In genomic region chr3:139778884-139779283, GRCh38 we compare ENCODE assay signal across 31 cellular contexts.
"Had no signal": no experiment of that assay in that cellular context is flagged by ENCODE, and none has a peak within 500 bp of the region (broad histone marks: within the 10 kb centered on the region; RNA-seq: fewer than 3 reads in every experiment).

No MANE protein-coding gene starts in this region.

- H3K9me3 Mint-ChIP-seq: activated CD4-positive, alpha-beta memory T cell treated with anti-CD3 and anti-CD28 coated beads for 36 hours; activated CD4-positive, alpha-beta T cell treated with anti-CD3 and anti-CD28 coated beads, Interleukin-2, amount 10 ng/mL, durations not matched to agents 24 days and 14 days; activated naive CD4-positive, alpha-beta T cell treated with anti-CD3 and anti-CD28 coated beads for 36 hours; activated naive CD4-positive, alpha-beta T cell treated with anti-CD3 and anti-CD28 coated beads, Interleukin-2, amount 50 U/mL, for 72 hours; activated naive CD8-positive, alpha-beta T cell treated with anti-CD3 and anti-CD28 coated beads, Interleukin-2, amount 10 ng/mL, durations not matched to agents 7 days and 5 days; activated T-helper 1 cell treated with anti-CD3 and anti-CD28 coated beads, Interleukin-12 subunit alpha, Interleukin-12 subunit beta, Interleukin-2, Interleukin-4 antibody, amounts not matched to agents 30 ng/mL and 10 ng/mL and 1 ng/mL, durations not matched to agents 14 hours and 24 hours and 36 hours; activated T-helper 2 cell treated with anti-CD3 and anti-CD28 coated beads, Interferon-gamma antibody, Interleukin-2, Interleukin-4, amounts not matched to agents 10 μg/mL and 5 μg/mL and 100 μg/mL, durations not matched to agents 14 hours and 24 hours and 36 hours; brain; dendritic cell treated with granulocyte-macrophage colony-stimulating factor and Interleukin-4, amounts not matched to agents 40 ng/mL and 50 ng/mL, for 4 days; endodermal cell had no signal

- H3K27ac Mint-ChIP-seq: activated CD4-positive, alpha-beta memory T cell treated with anti-CD3 and anti-CD28 coated beads for 36 hours; activated CD4-positive, alpha-beta T cell treated with anti-CD3 and anti-CD28 coated beads for 36 hours; activated CD4-positive, alpha-beta T cell treated with anti-CD3 and anti-CD28 coated beads, Interleukin-2, amount 10 ng/mL, durations not matched to agents 24 days and 14 days; activated CD8-positive, alpha-beta memory T cell treated with anti-CD3 and anti-CD28 coated beads, Interleukin-2, amount 10 ng/mL, durations not matched to agents 7 days and 5 days; activated CD8-positive, alpha-beta T cell treated with anti-CD3 and anti-CD28 coated beads, Interleukin-2, amount 10 ng/mL, durations not matched to agents 7 days and 5 days; activated naive CD4-positive, alpha-beta T cell treated with anti-CD3 and anti-CD28 coated beads for 36 hours; activated naive CD4-positive, alpha-beta T cell treated with anti-CD3 and anti-CD28 coated beads, Interleukin-2, amount 50 U/mL, for 72 hours; activated naive CD8-positive, alpha-beta T cell treated with anti-CD3 and anti-CD28 coated beads, Interleukin-2, amount 10 ng/mL, durations not matched to agents 7 days and 5 days; activated T-helper 1 cell treated with anti-CD3 and anti-CD28 coated beads, Interleukin-12 subunit alpha, Interleukin-12 subunit beta, Interleukin-2, Interleukin-4 antibody, amounts not matched to agents 30 ng/mL and 10 ng/mL and 1 ng/mL, durations not matched to agents 14 hours and 24 hours and 36 hours; activated T-helper 2 cell treated with anti-CD3 and anti-CD28 coated beads, Interferon-gamma antibody, Interleukin-2, Interleukin-4, amounts not matched to agents 10 μg/mL and 5 μg/mL and 100 μg/mL, durations not matched to agents 14 hours and 24 hours and 36 hours; dendritic cell treated with granulocyte-macrophage colony-stimulating factor and Interleukin-4, amounts not matched to agents 40 ng/mL and 50 ng/mL, for 4 days; endodermal cell had no signal

- H3K4me3 Mint-ChIP-seq: activated CD4-positive, alpha-beta memory T cell treated with anti-CD3 and anti-CD28 coated beads for 36 hours; activated CD4-positive, alpha-beta T cell treated with anti-CD3 and anti-CD28 coated beads for 36 hours; activated CD4-positive, alpha-beta T cell treated with anti-CD3 and anti-CD28 coated beads, Interleukin-2, amount 10 ng/mL, durations not matched to agents 24 days and 14 days; activated CD8-positive, alpha-beta memory T cell treated with anti-CD3 and anti-CD28 coated beads, Interleukin-2, amount 10 ng/mL, durations not matched to agents 7 days and 5 days; activated CD8-positive, alpha-beta T cell treated with anti-CD3 and anti-CD28 coated beads, Interleukin-2, amount 10 ng/mL, durations not matched to agents 7 days and 5 days; activated naive CD4-positive, alpha-beta T cell treated with anti-CD3 and anti-CD28 coated beads for 36 hours; activated naive CD8-positive, alpha-beta T cell treated with anti-CD3 and anti-CD28 coated beads, Interleukin-2, amount 10 ng/mL, durations not matched to agents 7 days and 5 days; activated T-helper 1 cell treated with anti-CD3 and anti-CD28 coated beads, Interleukin-12 subunit alpha, Interleukin-12 subunit beta, Interleukin-2, Interleukin-4 antibody, amounts not matched to agents 30 ng/mL and 10 ng/mL and 1 ng/mL, durations not matched to agents 14 hours and 24 hours and 36 hours; brain; dendritic cell treated with granulocyte-macrophage colony-stimulating factor and Interleukin-4, amounts not matched to agents 40 ng/mL and 50 ng/mL, for 4 days; endodermal cell had no signal

- H3K27ac ChIP-seq: ascending aorta, breast epithelium, cardiac muscle cell, colonic mucosa, dorsolateral prefrontal cortex, gastroesophageal sphincter had no signal

- H3K4me1 Mint-ChIP-seq: activated CD4-positive, alpha-beta T cell treated with anti-CD3 and anti-CD28 coated beads for 36 hours; activated CD4-positive, alpha-beta T cell treated with anti-CD3 and anti-CD28 coated beads, Interleukin-2, amount 10 ng/mL, durations not matched to agents 24 days and 14 days; activated CD8-positive, alpha-beta memory T cell treated with anti-CD3 and anti-CD28 coated beads, Interleukin-2, amount 10 ng/mL, durations not matched to agents 7 days and 5 days; activated naive CD8-positive, alpha-beta T cell treated with anti-CD3 and anti-CD28 coated beads, Interleukin-2, amount 10 ng/mL, durations not matched to agents 7 days and 5 days had no signal

- H3K27me3 ChIP-seq: ascending aorta, breast epithelium, cardiac muscle cell, colonic mucosa, dorsolateral prefrontal cortex, gastroesophageal sphincter had no signal

- H3K36me3 ChIP-seq: ascending aorta, breast epithelium, cardiac muscle cell, colonic mucosa, gastroesophageal sphincter had no signal

- H3K4me1 ChIP-seq: ascending aorta, breast epithelium, colonic mucosa, gastroesophageal sphincter had no signal

- H3K4me3 ChIP-seq: ascending aorta, breast epithelium, cardiac muscle cell, colonic mucosa, dorsolateral prefrontal cortex, gastroesophageal sphincter had no signal

- H3K36me3 Mint-ChIP-seq: activated CD4-positive, alpha-beta memory T cell treated with anti-CD3 and anti-CD28 coated beads for 36 hours; activated CD8-positive, alpha-beta memory T cell treated with anti-CD3 and anti-CD28 coated beads, Interleukin-2, amount 10 ng/mL, durations not matched to agents 7 days and 5 days; activated naive CD4-positive, alpha-beta T cell treated with anti-CD3 and anti-CD28 coated beads, Interleukin-2, amount 50 U/mL, for 72 hours; activated naive CD8-positive, alpha-beta T cell treated with anti-CD3 and anti-CD28 coated beads, Interleukin-2, amount 10 ng/mL, durations not matched to agents 7 days and 5 days; brain had no signal

- H3K9me3 ChIP-seq: ascending aorta, breast epithelium, colonic mucosa, gastroesophageal sphincter had no signal

- ATAC-seq: activated CD4-positive, alpha-beta T cell treated with anti-CD3 and anti-CD28 coated beads for 36 hours; activated CD8-positive, alpha-beta memory T cell treated with anti-CD3 and anti-CD28 coated beads, Interleukin-2, amount 10 ng/mL, durations not matched to agents 7 days and 5 days; activated CD8-positive, alpha-beta T cell treated with anti-CD3 and anti-CD28 coated beads, Interleukin-2, amount 10 ng/mL, durations not matched to agents 7 days and 5 days; activated naive CD4-positive, alpha-beta T cell treated with anti-CD3 and anti-CD28 coated beads, Interleukin-2, amount 50 U/mL, for 72 hours; esophagus mucosa; gastroesophageal sphincter had no signal

- H3K27me3 Mint-ChIP-seq: activated CD4-positive, alpha-beta memory T cell treated with anti-CD3 and anti-CD28 coated beads for 36 hours; activated CD4-positive, alpha-beta T cell treated with anti-CD3 and anti-CD28 coated beads for 36 hours; activated CD4-positive, alpha-beta T cell treated with anti-CD3 and anti-CD28 coated beads, Interleukin-2, amount 10 ng/mL, durations not matched to agents 24 days and 14 days; activated CD8-positive, alpha-beta memory T cell treated with anti-CD3 and anti-CD28 coated beads, Interleukin-2, amount 10 ng/mL, durations not matched to agents 7 days and 5 days; activated naive CD8-positive, alpha-beta T cell treated with anti-CD3 and anti-CD28 coated beads, Interleukin-2, amount 10 ng/mL, durations not matched to agents 7 days and 5 days had no signal

- DNase-seq: activated CD4-positive, alpha-beta memory T cell treated with anti-CD3 and anti-CD28 coated beads for 36 hours; activated CD4-positive, alpha-beta T cell treated with anti-CD3 and anti-CD28 coated beads for 36 hours; activated CD4-positive, alpha-beta T cell treated with anti-CD3 and anti-CD28 coated beads, Interleukin-2, amount 10 ng/mL, durations not matched to agents 24 days and 14 days; activated CD4-positive, CD25-positive, alpha-beta regulatory T cell; activated CD4-positive, CD25-positive, alpha-beta regulatory T cell treated with anti-CD3 and anti-CD28 coated beads, Interleukin-2, amount 50 U/mL, for 72 hours; activated CD8-positive, alpha-beta memory T cell treated with anti-CD3 and anti-CD28 coated beads, Interleukin-2, amount 10 ng/mL, durations not matched to agents 7 days and 5 days; activated CD8-positive, alpha-beta memory T cell treated with anti-CD3 and anti-CD28 coated beads, Interleukin-2, amount 50 U/mL, for 4 hours; activated CD8-positive, alpha-beta T cell treated with anti-CD3 and anti-CD28 coated beads, Interleukin-2, amount 10 ng/mL, durations not matched to agents 7 days and 5 days; activated effector memory CD4-positive, alpha-beta T cell treated with anti-CD3 and anti-CD28 coated beads, Interleukin-2, amount 50 U/mL, for 16 hours; activated naive CD4-positive, alpha-beta T cell treated with anti-CD3 and anti-CD28 coated beads for 36 hours; activated naive CD8-positive, alpha-beta T cell treated with anti-CD3 and anti-CD28 coated beads, Interleukin-2, amount 10 ng/mL, durations not matched to agents 7 days and 5 days; activated T-cell treated with anti-CD3 and anti-CD28 coated beads, Interleukin-2, amount 50 U/mL, for 1 hour; activated T-cell treated with anti-CD3 and anti-CD28 coated beads, Interleukin-2, amount 50 U/mL, for 48 hours; central memory CD4-positive, alpha-beta T cell; cerebellar nuclear complex; colonic mucosa; dorsolateral prefrontal cortex; effector memory CD4-positive, alpha-beta T cell; endodermal cell; foreskin melanocyte; T-helper 2 cell had no signal
